In the genomic region with DNA sequence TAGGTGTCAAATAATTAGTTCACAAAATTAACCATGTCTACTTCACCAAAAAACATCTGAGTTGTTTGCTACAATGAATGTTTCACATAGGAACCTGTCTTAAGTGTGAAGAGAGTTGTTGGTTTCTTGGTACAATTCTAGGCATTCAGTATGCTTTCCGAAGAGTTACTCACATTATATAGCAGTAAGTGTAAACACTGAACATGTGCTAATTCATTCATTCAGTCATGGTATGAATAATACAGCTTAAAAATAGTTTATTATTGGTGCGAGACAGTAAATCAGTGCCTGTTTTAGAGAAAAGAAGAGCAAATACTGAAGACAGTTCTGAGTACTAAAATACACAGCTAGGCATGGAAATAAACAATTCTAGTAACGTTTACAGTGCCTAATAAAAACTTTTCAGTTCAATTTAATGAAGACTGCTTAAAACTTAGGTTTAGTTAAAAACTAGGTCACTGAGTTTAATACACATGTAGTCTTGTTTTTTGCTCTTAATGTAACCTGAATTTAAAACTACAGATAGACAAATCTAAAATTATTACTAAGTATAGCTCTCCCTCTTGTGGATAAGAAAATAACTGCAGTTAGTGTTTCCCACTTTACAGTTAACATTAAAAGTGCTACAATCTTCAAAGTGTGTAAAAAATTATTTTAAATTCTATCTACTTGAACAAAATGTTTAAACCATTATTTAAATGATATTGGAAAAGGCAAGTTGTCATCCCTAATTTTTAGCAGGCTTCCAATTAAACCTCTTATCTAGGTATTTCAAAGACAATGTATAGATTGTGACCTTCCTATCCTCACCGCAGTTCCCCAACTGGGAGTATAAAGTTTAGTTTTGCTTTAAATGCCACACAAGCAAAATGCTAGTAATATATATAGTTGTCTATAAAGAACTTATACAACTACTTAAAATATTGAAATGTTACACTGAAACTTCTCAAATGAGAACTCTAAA, we compare ENCODE assay signal across 8 cellular contexts. TPM values are rescaled to one million over a fixed set of nuclear protein-coding genes. Genes with fewer than 3 reads are reported as not detected.
DNase-seq lines count a peak whose midpoint lies in the region; ATAC-seq and FAIRE-seq lines count a peak whose summit lies in the region.

No MANE protein-coding gene starts in this region.

- peaks cover 0 to 14% of the 10 kb centered on the region in 2 donors for H3K36me3 Mint-ChIP-seq in naive B cell

- peak; percentile 59 for FAIRE-seq in GM18507 (lab: Jason Lieb, UNC)

- no peaks in the 10 kb centered on the region for H3K4me1 Mint-ChIP-seq in naive B cell

- DNase-seq in AG08395 (ENCODE audit: low spot score) (peak; percentile 18), GM18507 (ENCODE audit: extremely low spot score, insufficient read length, low read depth) (no peak), NCI-H2029 treated with DMSO at 0.1 percent for 48 hours (lab: John Stamatoyannopoulos, UW) (peak; percentile 49), cerebellar cortex (ENCODE audit: low spot score) (peak; percentile 62), naive B cell (peak; percentile 31), cortex of kidney (lab: John Stamatoyannopoulos, UW) (no peak)

- no peaks in the 10 kb centered on the region for H3K9me3 Mint-ChIP-seq in naive B cell

- H3K27me3 Mint-ChIP-seq in naive B cell = no peaks in the 10 kb centered on the region

- peak in 1 of 2 donors; percentile 40 for ATAC-seq in naive B cell (ENCODE audit: low read depth in 2 of 2)
- no peak for ATAC-seq in GM19351 (IDR thresholded peaks at IDR 0.05; ENCODE audit: unreplicated experiment)
- ATAC-seq in HG03378 (IDR thresholded peaks at IDR 0.05; ENCODE audit: unreplicated experiment) = no peak

- no peak overlapping the region for H3K27ac Mint-ChIP-seq in naive B cell

- no peak overlapping the region for H3K4me3 Mint-ChIP-seq in naive B cell

RNA-seq across cellular contexts. Expression of gene ZCWPW2, which starts 20.1 kb away (rescaled TPM):
- under 1 TPM in 3 of 6 donors, not detected in 3; 0.51 to 0.64 (median 0.57) TPM for polyA plus RNA-seq in naive B cell (ENCODE audit: low read depth in 6 of 6)

RNA-seq across cellular contexts. Expression of gene AZI2, which starts 20.2 kb away (rescaled TPM):
- polyA plus RNA-seq in naive B cell (ENCODE audit: low read depth in 6 of 6) = 10 to 100 TPM; 26.4 to 39.8 (median 34.4) TPM

Comparison
In these comparisons a context has a peak if more than half of its experiments do, and no peak if none do; other contexts are left out.
1. DNase-seq: peak in AG08395 (single experiment), NCI-H2029 treated with DMSO at 0.1 percent for 48 hours (single experiment), cerebellar cortex (single experiment) and naive B cell (single experiment); none in GM18507 (single experiment) and cortex of kidney (single experiment).